ENCODE assay signal across 15 cellular contexts in the genomic region with DNA sequence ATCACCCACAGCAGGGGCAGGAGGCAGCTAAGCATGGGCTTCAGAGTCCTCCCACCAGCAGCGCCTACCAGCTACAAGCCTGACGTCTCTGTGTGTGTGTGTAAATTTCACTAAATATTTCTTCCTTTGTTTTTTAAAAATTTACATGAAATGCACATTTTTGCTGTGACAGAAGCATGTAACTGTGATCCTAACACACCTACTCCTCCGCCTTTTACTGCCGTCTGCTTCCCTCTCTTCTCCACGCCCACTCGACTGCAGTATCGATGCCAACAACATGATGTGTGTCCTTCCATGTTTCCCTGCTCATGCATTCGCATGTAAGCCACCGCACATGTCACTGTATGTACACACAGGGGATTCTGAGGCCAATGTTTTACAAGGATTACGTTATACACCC.
"Had no signal": no experiment of that assay in that cellular context is flagged by ENCODE, and none has a peak within 500 bp of the region (broad histone marks: within the 10 kb centered on the region; RNA-seq: fewer than 3 reads in every experiment).

No MANE protein-coding gene starts in this region.

- H3K36me3 ChIP-seq: esophagus squamous epithelium, right atrium auricular region, uterus had no signal

- DNase-seq: esophagus squamous epithelium; foreskin fibroblast; glutamatergic neuron; left ventricle myocardium inferior; lower lobe of right lung; natural killer cell; sigmoid colon; stimulated activated CD4-positive, alpha-beta T cell treated with anti-CD3 and anti-CD28 coated beads, Interleukin-12 subunit alpha, Interleukin-12 subunit beta, amount 100 ng/mL, for 4 hours; stimulated activated naive CD4-positive, alpha-beta T cell; stomach; substantia nigra; uterus had no signal

- H3K27ac ChIP-seq: esophagus squamous epithelium, gastroesophageal sphincter, left ventricle myocardium inferior, lower lobe of right lung, right atrium auricular region, sigmoid colon, skin epidermis, stomach, uterus had no signal

- H3K4me1 ChIP-seq: gastroesophageal sphincter, left ventricle myocardium inferior, lower lobe of right lung, right atrium auricular region, sigmoid colon, stomach, uterus had no signal

- H3K9me3 ChIP-seq: esophagus squamous epithelium, gastroesophageal sphincter, left ventricle myocardium inferior, lower lobe of right lung, right atrium auricular region, sigmoid colon, stomach, uterus had no signal

- H3K4me3 ChIP-seq: esophagus squamous epithelium, gastroesophageal sphincter, left ventricle myocardium inferior, lower lobe of right lung, right atrium auricular region, sigmoid colon, skin epidermis, stomach, uterus had no signal

- H3K27me3 ChIP-seq: esophagus squamous epithelium, gastroesophageal sphincter, right atrium auricular region, sigmoid colon, stomach, uterus had no signal

- ATAC-seq: gastroesophageal sphincter, natural killer cell had no signal
